ENCODE assay signal across 23 cellular contexts in genomic region chr10:61635946-61636345, GRCh38. TPM values are rescaled to one million over a fixed set of nuclear protein-coding genes. Genes with fewer than 3 reads are reported as not detected.
DNase-seq lines count a peak whose midpoint lies in the region; ATAC-seq, FAIRE-seq and TF ChIP-seq lines count a peak whose summit lies in the region.
"Had no signal": no experiment of that assay in that cellular context is flagged by ENCODE, and none has a peak within 500 bp of the region (broad histone marks: within the 10 kb centered on the region; RNA-seq: fewer than 3 reads in every experiment).

No MANE protein-coding gene starts in this region.

- SMC1A ChIA-PET in GM12878 (lab: Charles Lee; ENCODE audit: uncharacterized antibody, unreplicated experiment) = no interaction called here

- H4K20me1 ChIP-seq in GM12878 (ENCODE audit: control insufficient read depth, insufficient read depth) = no peaks in the 10 kb centered on the region
- H4K20me1 ChIP-seq: BLaER1 had no signal

- POLR2A ChIA-PET in GM12878 (lab: Charles Lee) = no interaction called here

- no peak overlapping the region for H3K27ac ChIP-seq in GM12878 (ENCODE audit: control insufficient read depth, insufficient read depth)
- H3K27ac ChIP-seq in dorsolateral prefrontal cortex = peak overlapping the region in 9 of 59 donors; percentile 8 to 59 (median 20)
- H3K27ac ChIP-seq: BLaER1, coronary artery, right atrium auricular region had no signal

- H3K4me3 Mint-ChIP-seq in HFFc6 = no peak overlapping the region
- H3K4me3 Mint-ChIP-seq in activated T-cell treated with anti-CD3 and anti-CD28 coated beads, Interleukin-2, amount 50 U/mL, for 4 hours = no peak overlapping the region
- H3K4me3 Mint-ChIP-seq: activated naive CD8-positive, alpha-beta T cell treated with anti-CD3 and anti-CD28 coated beads, Interleukin-2, amount 50 U/mL, for 24 hours; naive B cell; T-helper 17 cell had no signal

- H3K4me3 ChIP-seq in GM12878 (no peak overlapping the region), fibroblast of villous mesenchyme (ENCODE audit: low read depth, low read length) (no peak overlapping the region), skeletal muscle cell (ENCODE audit: low read depth, low read length) (no peak overlapping the region), dorsolateral prefrontal cortex (no peak overlapping the region)
- H3K4me3 ChIP-seq: BLaER1, coronary artery, right atrium auricular region had no signal

- no peaks in the 10 kb centered on the region for H3K9me3 Mint-ChIP-seq in HFFc6
- H3K9me3 Mint-ChIP-seq in activated T-cell treated with anti-CD3 and anti-CD28 coated beads, Interleukin-2, amount 50 U/mL, for 4 hours = no peaks in the 10 kb centered on the region
- H3K9me3 Mint-ChIP-seq: activated naive CD8-positive, alpha-beta T cell treated with anti-CD3 and anti-CD28 coated beads, Interleukin-2, amount 50 U/mL, for 24 hours; naive B cell had no signal

- RAD21 ChIA-PET in GM12878 (lab: Charles Lee; ENCODE audit: unreplicated experiment) = no interaction called here

- no TSS peak for BruUV-seq in GM12878 (replicated peaks; lab: Mats Ljungman, UMichigan)

- TF ChIP-seq CTCF in HFFc6 (IDR thresholded peaks at IDR 0.05) (no peak), GM12878 (IDR thresholded peaks at IDR 0.05 in 2 of 3, conservative IDR thresholded peaks at IDR 0.05 in 1 of 3; ENCODE audit: control insufficient read depth in 2 of 3, extremely low read depth in 1 of 3, insufficient read depth in 1 of 3, low read depth in 3 of 3, low read length in 3 of 3) (no peak), fibroblast of villous mesenchyme (IDR thresholded peaks at IDR 0.05; ENCODE audit: insufficient read depth, low read depth, low read length) (no peak), dorsolateral prefrontal cortex (IDR thresholded peaks at IDR 0.05 in 54 of 56, conservative IDR thresholded peaks at IDR 0.05 in 2 of 56; ENCODE audit: low read depth in 1 of 56, partially characterized antibody in 56 of 56) (no peak)

- in situ Hi-C loops in GM12878 (cut with MboI) = no loop called here

- TF ChIP-seq POLR2A in GM12878 (IDR thresholded peaks at IDR 0.05; ENCODE audit: low read depth, low read length) = no peak

- H3K79me2 ChIP-seq in GM12878 (ENCODE audit: control insufficient read depth, insufficient read depth, low read length) = no peaks in the 10 kb centered on the region

- H3K9ac ChIP-seq in GM12878 (ENCODE audit: control insufficient read depth, insufficient read depth, low read length) = no peak overlapping the region
- H3K9ac ChIP-seq: BLaER1 had no signal

- no peak overlapping the region for H2AFZ ChIP-seq in GM12878 (ENCODE audit: control insufficient read depth, low read depth, low read length)

- H3K27me3 ChIP-seq in GM12878 (replicated peaks in 1 of 2; ENCODE audit: control insufficient read depth in 2 of 2, insufficient read depth in 2 of 2, low read length in 1 of 2) = no peaks in the 10 kb centered on the region
- H3K27me3 ChIP-seq in dorsolateral prefrontal cortex = no peaks in the 10 kb centered on the region
- H3K27me3 ChIP-seq: BLaER1, right atrium auricular region had no signal

- peaks cover 64% of the 10 kb centered on the region for H3K4me1 Mint-ChIP-seq in HFFc6 (ENCODE audit: low read depth)
- H3K4me1 Mint-ChIP-seq in activated T-cell treated with anti-CD3 and anti-CD28 coated beads, Interleukin-2, amount 50 U/mL, for 4 hours (ENCODE audit: low read depth) = no peaks in the 10 kb centered on the region
- H3K4me1 Mint-ChIP-seq: activated naive CD8-positive, alpha-beta T cell treated with anti-CD3 and anti-CD28 coated beads, Interleukin-2, amount 50 U/mL, for 24 hours; naive B cell; T-helper 17 cell had no signal

- no peaks in the 10 kb centered on the region for H3K36me3 ChIP-seq in GM12878 (ENCODE audit: control insufficient read depth in 2 of 2, insufficient read depth in 2 of 2, low read length in 1 of 2)
- H3K36me3 ChIP-seq: BLaER1, right atrium auricular region had no signal

- CTCF ChIA-PET in GM12878 (lab: Yijun Ruan, JAX) = no interaction called here

- H3K4me2 ChIP-seq in GM12878 (ENCODE audit: control insufficient read depth, insufficient read depth) = no peak overlapping the region
- H3K4me2 ChIP-seq: BLaER1 had no signal

- TF ChIP-seq RAD21 in GM12878 (IDR thresholded peaks at IDR 0.05; ENCODE audit: insufficient read depth, low read depth, low read length) = no peak

- H3K9me3 ChIP-seq in GM12878 (replicated peaks; ENCODE audit: control insufficient read depth, insufficient read depth, low read length) = no peaks in the 10 kb centered on the region
- H3K9me3 ChIP-seq: BLaER1, right atrium auricular region had no signal

- FAIRE-seq in GM12878 (lab: Jason Lieb, UNC) (peak; percentile 23), GM19239 (lab: Jason Lieb, UNC) (no peak)
- FAIRE-seq: urothelium cell line had no signal

- intact Hi-C loops in GM12878 (cut with micrococcal nuclease; ENCODE audit: unreplicated experiment) = no loop called here
- intact Hi-C loops in dorsolateral prefrontal cortex (cut with DNase I) = no loop called here

- peak overlapping the region; percentile 60 for H3K27ac Mint-ChIP-seq in HFFc6
- H3K27ac Mint-ChIP-seq: activated naive CD8-positive, alpha-beta T cell treated with anti-CD3 and anti-CD28 coated beads, Interleukin-2, amount 50 U/mL, for 24 hours; naive B cell; T-helper 17 cell had no signal

- no peaks in the 10 kb centered on the region for H3K4me1 ChIP-seq in GM12878 (ENCODE audit: control insufficient read depth, insufficient read depth, low read length)
- H3K4me1 ChIP-seq: BLaER1, right atrium auricular region had no signal

- no peaks in the 10 kb centered on the region for H3K36me3 Mint-ChIP-seq in HFFc6 (ENCODE audit: low read depth)
- H3K36me3 Mint-ChIP-seq in activated T-cell treated with anti-CD3 and anti-CD28 coated beads, Interleukin-2, amount 50 U/mL, for 4 hours (ENCODE audit: insufficient read depth) = no peaks in the 10 kb centered on the region
- H3K36me3 Mint-ChIP-seq: naive B cell had no signal

- ATAC-seq in GM12878 = no peak
- no peak for ATAC-seq in activated T-cell treated with anti-CD3 and anti-CD28 coated beads, Interleukin-2, amount 50 U/mL, for 4 hours
- ATAC-seq: activated naive CD8-positive, alpha-beta T cell treated with anti-CD3 and anti-CD28 coated beads, Interleukin-2, amount 50 U/mL, for 24 hours; left lobe of liver; T-helper 17 cell had no signal

- DNase-seq in HFFc6 (peak; percentile 16), GM12878 (ENCODE audit: low read depth, low spot score) (no peak), fibroblast of villous mesenchyme (ENCODE audit: low read depth) (peak; percentile 19), skeletal muscle cell (ENCODE audit: low read depth) (peak; percentile 61), dorsolateral prefrontal cortex (no peak), GM19239 (ENCODE audit: insufficient read length, low spot score) (no peak), SW480 (ENCODE audit: low spot score) (no peak)
- no peak for DNase-seq in activated T-cell treated with anti-CD3 and anti-CD28 coated beads, Interleukin-2, amount 50 U/mL, for 4 hours
- DNase-seq: activated CD4-positive, alpha-beta T cell treated with anti-CD3 and anti-CD28 coated beads for 4 hours; activated naive CD8-positive, alpha-beta T cell treated with anti-CD3 and anti-CD28 coated beads, Interleukin-2, amount 50 U/mL, for 24 hours; activated T-cell treated with anti-CD3 and anti-CD28 coated beads, Interleukin-2, amount 50 U/mL, for 48 hours; Karpas-422; naive B cell; NCI-H187; NCI-H526 treated with DMSO at 0.1 percent for 48 hours; stimulated activated naive CD4-positive, alpha-beta T cell; T-helper 17 cell had no signal

- peaks cover 2% of the 10 kb centered on the region; the same call in 1 of the 2 replicates for H3K27me3 Mint-ChIP-seq in HFFc6 (ENCODE audit: insufficient read depth)
- H3K27me3 Mint-ChIP-seq in activated T-cell treated with anti-CD3 and anti-CD28 coated beads, Interleukin-2, amount 50 U/mL, for 4 hours (ENCODE audit: low read depth) = peaks cover 2% of the 10 kb centered on the region

- TF ChIP-seq EP300 in GM12878 (IDR thresholded peaks at IDR 0.05; ENCODE audit: borderline replicate concordance in 1 of 2, control insufficient read depth in 1 of 2, low read depth in 2 of 2, low read length in 2 of 2) = no peak

TF ChIP-seq in GM12878, 131 proteins besides CTCF, POLR2A, EP300 and RAD21 (continues in another document):
- TF ChIP-seq STAT1 (conservative IDR thresholded peaks at IDR 0.05) = no peak
- no peak for TF ChIP-seq JUNB (IDR thresholded peaks at IDR 0.05)
- no peak for TF ChIP-seq NFIC (IDR thresholded peaks at IDR 0.05; ENCODE audit: low read depth, low read length)
- TF ChIP-seq RELA (IDR thresholded peaks at IDR 0.05; ENCODE audit: borderline replicate concordance, partially characterized antibody) = no peak
- no peak for TF ChIP-seq RCOR1 (conservative IDR thresholded peaks at IDR 0.05; ENCODE audit: low read depth, low read length)

RNA-seq across cellular contexts. Expression of gene CABCOCO1, which starts 26.8 kb away (rescaled TPM):
- under 1 TPM in 5 of 6 experiments, not detected in 1; 0.15 to 0.45 (median 0.31) TPM for total RNA-seq in HFFc6 (2021; fragmentation: NEBNext Ultra II Directional; extraction: Animal tissue kit (Norgen Biotek cat#: 25700))
- total RNA-seq in GM12878 (2013; cell fraction: nucleolus; rRNA removed) = not detected in 2 replicates
- not detected in 2 replicates for total RNA-seq in GM12878 (2014; rRNA removed)
- total RNA-seq in GM12878 (2014; rRNA removed; fragmentation: Illumina TruSeq; extraction: Trizol) = not detected in 2 replicates
- not detected in 2 replicates for total RNA-seq in GM12878 (2021)
- not detected for polyA plus RNA-seq in GM12878 (2011; ENCODE audit: low read depth)
- not detected in 2 replicates for polyA plus RNA-seq in GM12878 (2011; rRNA removed)
- polyA plus RNA-seq in GM12878 (2011; cell fraction: cytosol; rRNA removed) = not detected in 2 replicates
- not detected in 2 replicates for polyA plus RNA-seq in GM12878 (2011; cell fraction: nucleus; rRNA removed)
- not detected in 2 replicates for polyA plus RNA-seq in GM12878 (2012)
- not detected in 2 replicates for polyA plus RNA-seq in GM12878 (2014; fragmentation: Illumina TruSeq; extraction: Trizol)
- not detected for polyA plus RNA-seq in GM12878 (2014; fragmentation: Nextera tagmentation; extraction: Ambion mirVana)
- not detected in 2 replicates for polyA plus RNA-seq in GM12878 (2014; rRNA removed)
- not detected for polyA plus RNA-seq in GM12878 (2016; fragmentation: Nextera tagmentation; extraction: Ambion mirVana)
- polyA minus RNA-seq in GM12878 (2011; rRNA and poly(A)+ RNA removed) = not detected in 2 replicates
- not detected in 2 replicates for polyA minus RNA-seq in GM12878 (2011; cell fraction: cytosol; rRNA and poly(A)+ RNA removed)
- polyA minus RNA-seq in GM12878 (2011; cell fraction: nucleus; rRNA and poly(A)+ RNA removed) = not detected in 2 replicates
- total RNA-seq in fibroblast of villous mesenchyme = 0.43 and 3.2 TPM in 2 replicates
- 10 to 100 TPM in 14 of 120 experiments, 1 to 10 TPM in 104, under 1 TPM in 2; 0.83 to 15.3 (median 4.9) TPM for total RNA-seq in dorsolateral prefrontal cortex
- not detected for total RNA-seq in activated T-cell treated with anti-CD3 and anti-CD28 coated beads, Interleukin-2, amount 50 U/mL, for 4 hours
- total RNA-seq: left lobe of liver, RPMI7951, T-helper 17 cell had no signal

Comparison
In these comparisons a context has a peak if more than half of its experiments do, and no peak if none do; other contexts are left out.
1. DNase-seq: peak in HFFc6 (single experiment), fibroblast of villous mesenchyme (single experiment) and skeletal muscle cell (single experiment); none in GM12878 (single experiment), dorsolateral prefrontal cortex (0 of 10), GM19239 (single experiment), SW480 (single experiment) and activated T-cell treated with anti-CD3 and anti-CD28 coated beads, Interleukin-2, amount 50 U/mL, for 4 hours (single experiment).